In the genomic region with DNA sequence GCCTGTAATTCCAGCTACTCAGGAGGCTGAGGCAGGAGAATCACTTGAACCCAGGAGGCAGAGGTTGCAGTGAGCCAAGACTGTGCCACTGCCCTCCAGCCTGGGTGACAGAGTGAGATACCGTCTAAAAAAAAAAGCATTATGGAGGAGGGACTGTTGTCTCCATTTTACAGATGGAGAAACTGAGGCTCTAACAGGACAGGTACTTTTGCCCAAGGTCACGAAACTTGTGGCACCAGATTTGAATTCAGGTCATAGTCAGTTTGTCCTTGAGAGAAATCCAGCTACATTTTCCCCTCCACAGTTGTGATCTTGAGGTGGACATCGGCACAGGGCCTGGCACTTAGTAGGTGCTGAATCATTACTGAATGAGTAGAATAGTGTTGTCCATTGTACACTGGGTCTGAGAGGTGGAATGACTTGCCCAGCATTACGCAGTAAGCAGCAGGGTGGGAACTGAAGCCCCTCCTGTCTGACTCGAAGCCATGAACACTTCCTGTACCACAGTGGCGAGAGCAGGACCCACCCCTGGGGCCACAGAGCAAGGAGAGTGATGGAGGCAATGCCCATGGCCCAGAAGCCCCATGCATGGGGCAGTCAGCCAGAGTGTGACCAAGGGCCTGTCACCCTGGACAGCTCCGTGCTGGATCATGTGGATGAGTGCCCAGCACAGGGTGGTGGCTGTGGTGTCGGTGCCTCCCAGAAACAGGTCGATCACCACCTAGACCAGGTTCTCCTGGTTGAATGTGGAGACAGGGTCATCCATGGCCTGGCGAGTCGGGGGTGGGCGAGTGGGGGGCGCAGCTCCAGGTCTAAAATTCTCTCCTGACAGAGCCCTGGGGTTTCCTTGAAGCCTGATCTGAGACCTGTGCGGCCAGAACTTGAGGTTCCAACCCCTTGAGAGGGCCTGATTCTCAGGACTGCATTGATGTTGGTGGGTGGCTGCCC, we compare ENCODE assay signal across 12 cellular contexts.
"Had no signal": no experiment of that assay in that cellular context is flagged by ENCODE, and none has a peak within 500 bp of the region (broad histone marks: within the 10 kb centered on the region; RNA-seq: fewer than 3 reads in every experiment).

No MANE protein-coding gene starts in this region.

- H3K4me3 ChIP-seq: esophagus muscularis mucosa, psoas muscle, thoracic aorta, uterus had no signal

- H3K9me3 ChIP-seq: esophagus muscularis mucosa, psoas muscle, thoracic aorta, uterus had no signal

- ATAC-seq: activated CD4-positive, CD25-positive, alpha-beta regulatory T cell treated with anti-CD3 and anti-CD28 coated beads, Interleukin-2, amount 50 U/mL, for 24 hours had no signal

- H3K4me1 Mint-ChIP-seq: activated naive CD4-positive, alpha-beta T cell treated with anti-CD3 and anti-CD28 coated beads, Interleukin-2, amount 50 U/mL, for 24 hours; immature natural killer cell; nephron had no signal

- DNase-seq: cerebellar nuclear complex; psoas muscle; stimulated activated CD4-positive, alpha-beta T cell treated with anti-CD3 and anti-CD28 coated beads, Interleukin-12 subunit alpha, Interleukin-12 subunit beta, amount 100 ng/mL, for 4 hours; stimulated activated naive CD4-positive, alpha-beta T cell treated with Interleukin-2 at 50 U/mL for 16 hours; uterus had no signal

- H3K9me3 Mint-ChIP-seq: activated naive CD4-positive, alpha-beta T cell treated with anti-CD3 and anti-CD28 coated beads, Interleukin-2, amount 50 U/mL, for 24 hours; dendritic cell treated with granulocyte-macrophage colony-stimulating factor and Interleukin-4, amounts not matched to agents 40 ng/mL and 50 ng/mL, for 4 days; immature natural killer cell; nephron had no signal

- H3K27ac ChIP-seq: esophagus muscularis mucosa, psoas muscle, thoracic aorta, uterus had no signal

- H3K27me3 ChIP-seq: uterus had no signal

- H3K4me1 ChIP-seq: esophagus muscularis mucosa, psoas muscle, uterus had no signal

- H3K4me3 Mint-ChIP-seq: activated naive CD4-positive, alpha-beta T cell treated with anti-CD3 and anti-CD28 coated beads, Interleukin-2, amount 50 U/mL, for 24 hours; dendritic cell treated with granulocyte-macrophage colony-stimulating factor and Interleukin-4, amounts not matched to agents 40 ng/mL and 50 ng/mL, for 4 days; immature natural killer cell; nephron had no signal

- H3K36me3 ChIP-seq: esophagus muscularis mucosa, thoracic aorta, uterus had no signal

- H3K27ac Mint-ChIP-seq: activated naive CD4-positive, alpha-beta T cell treated with anti-CD3 and anti-CD28 coated beads, Interleukin-2, amount 50 U/mL, for 24 hours; dendritic cell treated with granulocyte-macrophage colony-stimulating factor and Interleukin-4, amounts not matched to agents 40 ng/mL and 50 ng/mL, for 4 days; immature natural killer cell; nephron had no signal

- H3K27me3 Mint-ChIP-seq: activated naive CD4-positive, alpha-beta T cell treated with anti-CD3 and anti-CD28 coated beads, Interleukin-2, amount 50 U/mL, for 24 hours had no signal
